8 cellular contexts compared by ENCODE assay signal in genomic region chr19:2168619-2169424, GRCh38. TPM values are rescaled to one million over a fixed set of nuclear protein-coding genes. Genes with fewer than 3 reads are reported as not detected.
DNase-seq lines count a peak whose midpoint lies in the region; ATAC-seq, FAIRE-seq and TF ChIP-seq lines count a peak whose summit lies in the region.

No MANE protein-coding gene starts in this region.

- H3K9me3 ChIP-seq in HEK293 (ENCODE audit: control insufficient read depth, insufficient read depth, low read depth, low read length) (no peaks in the 10 kb centered on the region), mucosa of descending colon (no peaks in the 10 kb centered on the region)

- H3K4me1 ChIP-seq in HEK293 (ENCODE audit: control insufficient read depth, insufficient read depth, low read length) (peaks cover 28% of the 10 kb centered on the region), mucosa of descending colon (ENCODE audit: low read depth) (peaks cover 63% of the 10 kb centered on the region)

- no peak for ATAC-seq in activated CD8-positive, alpha-beta T cell treated with anti-CD3 and anti-CD28 coated beads, Interleukin-2, amount 10 ng/mL, durations not matched to agents 7 days and 5 days
- peak; percentile 86 for ATAC-seq in mucosa of descending colon

- CTCF ChIA-PET in HEK293 (lab: Yijun Ruan, JAX), result interaction anchor here (0.6 to 2.1 kb wide), 6 partner anchors 9 to 236 kb away, joined by 3 to 5 read pairs (median 4); partner anchors contain the start of gene PLEKHJ1
- CTCF ChIA-PET in activated CD8-positive, alpha-beta T cell treated with anti-CD3 and anti-CD28 coated beads, Interleukin-2, amount 10 ng/mL, durations not matched to agents 7 days and 5 days (lab: Charles Lee), result interaction anchor here (0.7 to 1.2 kb wide), 2 partner anchors 53 to 442 kb away, joined by 3 read pairs; no protein-coding TSS in a partner anchor

- POLR2A ChIA-PET in HEK293 (lab: Yijun Ruan, JAX), result interaction anchor here (0.5 to 1.3 kb wide), 4 partner anchors 65 to 308 kb away, joined by 3 to 8 read pairs (median 4); partner anchors contain the start of genes GADD45B and TIMM13
- POLR2A ChIA-PET in activated CD8-positive, alpha-beta T cell treated with anti-CD3 and anti-CD28 coated beads, Interleukin-2, amount 10 ng/mL, durations not matched to agents 7 days and 5 days (lab: Charles Lee), result no interaction called here

- no peak for TF ChIP-seq CTCF in GM12864 (IDR thresholded peaks at IDR 0.05; ENCODE audit: low read depth, low read length, missing control alignments)
- no peak for TF ChIP-seq CTCF in HEK293 (tag by site-specific recombination; IDR thresholded peaks at IDR 0.05)
- no peak for TF ChIP-seq CTCF in mucosa of descending colon (IDR thresholded peaks at IDR 0.05)

- H3K27ac ChIP-seq in HEK293 (ENCODE audit: extremely low read depth, low read depth, low read length), result no peak overlapping the region; the same call in 1 of the 2 replicates

- no peaks in the 10 kb centered on the region for H3K9me3 Mint-ChIP-seq in activated CD8-positive, alpha-beta T cell treated with anti-CD3 and anti-CD28 coated beads, Interleukin-2, amount 10 ng/mL, durations not matched to agents 7 days and 5 days (ENCODE audit: insufficient read depth)

- H3K27ac Mint-ChIP-seq in activated CD8-positive, alpha-beta T cell treated with anti-CD3 and anti-CD28 coated beads, Interleukin-2, amount 10 ng/mL, durations not matched to agents 7 days and 5 days, result peak overlapping the region; percentile 75

- H3K4me3 ChIP-seq in GM12864 (ENCODE audit: low read depth, low read length), result peak overlapping the region; percentile 36
- H3K4me3 ChIP-seq in HEK293 (ENCODE audit: low read depth, low read length), result no peak overlapping the region
- H3K4me3 ChIP-seq in mucosa of descending colon, result no peak overlapping the region

- intact Hi-C loops in mucosa of descending colon (cut with DNase I, micrococcal nuclease), result no loop called here

- DNase-seq in GM12864 (ENCODE audit: low read depth), result peak; percentile 79
- peak; percentile 52 for DNase-seq in NCI-H2029 treated with DMSO at 0.1 percent for 48 hours (lab: John Stamatoyannopoulos, UW)
- DNase-seq in activated CD8-positive, alpha-beta T cell treated with anti-CD3 and anti-CD28 coated beads, Interleukin-2, amount 10 ng/mL, durations not matched to agents 7 days and 5 days, result peak; percentile 45
- DNase-seq in mucosa of descending colon, result peak; percentile 89 to 97 (median 94)
- peak; percentile 69 to 88 for DNase-seq in stimulated activated CD8-positive, alpha-beta memory T cell treated with anti-CD3 and anti-CD28 coated beads, Interleukin-4, amount 100 ng/mL, for 4 hours (ENCODE audit: low read depth in 2 of 2, low spot score in 1 of 2)
- DNase-seq in NCI-H1048 (lab: John Stamatoyannopoulos, UW), result no peak

- FAIRE-seq in endometrium (lab: Jason Lieb, UNC), result peak; percentile 92

- H3K4me3 Mint-ChIP-seq in activated CD8-positive, alpha-beta T cell treated with anti-CD3 and anti-CD28 coated beads, Interleukin-2, amount 10 ng/mL, durations not matched to agents 7 days and 5 days, result peak overlapping the region; percentile 37

- no peaks in the 10 kb centered on the region for H3K27me3 Mint-ChIP-seq in activated CD8-positive, alpha-beta T cell treated with anti-CD3 and anti-CD28 coated beads, Interleukin-2, amount 10 ng/mL, durations not matched to agents 7 days and 5 days (ENCODE audit: low read depth)

- H3K36me3 Mint-ChIP-seq in activated CD8-positive, alpha-beta T cell treated with anti-CD3 and anti-CD28 coated beads, Interleukin-2, amount 10 ng/mL, durations not matched to agents 7 days and 5 days (ENCODE audit: low read depth), result peaks cover 20% of the 10 kb centered on the region

- H3K36me3 ChIP-seq in HEK293 (ENCODE audit: control insufficient read depth in 2 of 2, insufficient read depth in 1 of 2, low read length in 2 of 2) (no peaks in the 10 kb centered on the region; a peak in 1 of 3 replicates), mucosa of descending colon (ENCODE audit: low read depth) (no peaks in the 10 kb centered on the region)

- H3K4me1 Mint-ChIP-seq in activated CD8-positive, alpha-beta T cell treated with anti-CD3 and anti-CD28 coated beads, Interleukin-2, amount 10 ng/mL, durations not matched to agents 7 days and 5 days (ENCODE audit: low read depth), result peaks cover 61% of the 10 kb centered on the region

TF ChIP-seq in HEK293, 187 proteins besides CTCF, POLR2A, EP300 and RAD21 (continues in another document):
- TF ChIP-seq ZNF366 (tag by site-specific recombination; conservative IDR thresholded peaks at IDR 0.05) (peak; percentile 75; the same call in 1 of the 2 replicates), ZNF837 (tag by site-specific recombination; IDR thresholded peaks at IDR 0.05) (no peak), ZBTB17 (tag by site-specific recombination; IDR thresholded peaks at IDR 0.05) (0 out of 2 replicates have a peak, but pooled peaks have one; percentile 17), ZNF843 (tag by site-specific recombination; IDR thresholded peaks at IDR 0.05) (peak; percentile 36; the same call in 1 of the 2 replicates), KLF9 (tag by site-specific recombination; IDR thresholded peaks at IDR 0.05; ENCODE audit: low read depth) (peak; percentile 44), ZNF610 (tag by site-specific recombination; IDR thresholded peaks at IDR 0.05; ENCODE audit: borderline replicate concordance) (no peak), OSR2 (tag by site-specific recombination; IDR thresholded peaks at IDR 0.05) (peak; percentile 75), ZNF394 (tag by site-specific recombination; IDR thresholded peaks at IDR 0.05; ENCODE audit: borderline replicate concordance) (peak; percentile 90), ZIC2 (tag by site-specific recombination; IDR thresholded peaks at IDR 0.05) (peak; percentile 48), PRDM1 (tag by site-specific recombination; IDR thresholded peaks at IDR 0.05) (0 out of 2 replicates have a peak, but pooled peaks have one; percentile 15), ATF2 (tag by site-specific recombination; IDR thresholded peaks at IDR 0.05; ENCODE audit: low read depth) (no peak), SP2 (tag by site-specific recombination; IDR thresholded peaks at IDR 0.05) (peak; percentile 92), ZEB2 (tag by site-specific recombination; IDR thresholded peaks at IDR 0.05) (peak; percentile 93), SCRT2 (tag by site-specific recombination; IDR thresholded peaks at IDR 0.05) (peak; percentile 84), ZBTB8A (tag by site-specific recombination; IDR thresholded peaks at IDR 0.05) (peak; percentile 79)
- TF ChIP-seq, protein P1, sequence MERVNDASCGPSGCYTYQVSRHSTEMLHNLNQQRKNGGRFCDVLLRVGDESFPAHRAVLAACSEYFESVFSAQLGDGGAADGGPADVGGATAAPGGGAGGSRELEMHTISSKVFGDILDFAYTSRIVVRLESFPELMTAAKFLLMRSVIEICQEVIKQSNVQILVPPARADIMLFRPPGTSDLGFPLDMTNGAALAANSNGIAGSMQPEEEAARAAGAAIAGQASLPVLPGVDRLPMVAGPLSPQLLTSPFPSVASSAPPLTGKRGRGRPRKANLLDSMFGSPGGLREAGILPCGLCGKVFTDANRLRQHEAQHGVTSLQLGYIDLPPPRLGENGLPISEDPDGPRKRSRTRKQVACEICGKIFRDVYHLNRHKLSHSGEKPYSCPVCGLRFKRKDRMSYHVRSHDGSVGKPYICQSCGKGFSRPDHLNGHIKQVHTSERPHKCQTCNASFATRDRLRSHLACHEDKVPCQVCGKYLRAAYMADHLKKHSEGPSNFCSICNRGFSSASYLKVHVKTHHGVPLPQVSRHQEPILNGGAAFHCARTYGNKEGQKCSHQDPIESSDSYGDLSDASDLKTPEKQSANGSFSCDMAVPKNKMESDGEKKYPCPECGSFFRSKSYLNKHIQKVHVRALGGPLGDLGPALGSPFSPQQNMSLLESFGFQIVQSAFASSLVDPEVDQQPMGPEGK (tag by site-specific recombination; IDR thresholded peaks at IDR 0.05), result peak; percentile 82
- TF ChIP-seq, protein P2, sequence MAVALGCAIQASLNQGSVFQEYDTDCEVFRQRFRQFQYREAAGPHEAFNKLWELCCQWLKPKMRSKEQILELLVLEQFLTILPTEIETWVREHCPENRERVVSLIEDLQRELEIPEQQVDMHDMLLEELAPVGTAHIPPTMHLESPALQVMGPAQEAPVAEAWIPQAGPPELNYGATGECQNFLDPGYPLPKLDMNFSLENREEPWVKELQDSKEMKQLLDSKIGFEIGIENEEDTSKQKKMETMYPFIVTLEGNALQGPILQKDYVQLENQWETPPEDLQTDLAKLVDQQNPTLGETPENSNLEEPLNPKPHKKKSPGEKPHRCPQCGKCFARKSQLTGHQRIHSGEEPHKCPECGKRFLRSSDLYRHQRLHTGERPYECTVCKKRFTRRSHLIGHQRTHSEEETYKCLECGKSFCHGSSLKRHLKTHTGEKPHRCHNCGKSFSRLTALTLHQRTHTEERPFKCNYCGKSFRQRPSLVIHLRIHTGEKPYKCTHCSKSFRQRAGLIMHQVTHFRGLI (tag by site-specific recombination; IDR thresholded peaks at IDR 0.05), result peak; percentile 25; the same call in 1 of the 2 replicates

RNA-seq across cellular contexts. Expression of gene DOT1L, which starts 5.1 kb away (rescaled TPM):
- total RNA-seq in activated CD8-positive, alpha-beta T cell treated with anti-CD3 and anti-CD28 coated beads, Interleukin-2, amount 10 ng/mL, durations not matched to agents 7 days and 5 days, result 10 to 100 TPM; 70.6 to 74.3 TPM
- total RNA-seq in mucosa of descending colon, result 10 to 100 TPM; 38.1 to 48.1 (median 44.5) TPM

RNA-seq across cellular contexts. Expression of gene AP3D1, which starts 17.5 kb away (rescaled TPM):
- 100 to 1,000 TPM in 1 of 2 experiments, 10 to 100 TPM in 1; 91.5 to 100 TPM for total RNA-seq in activated CD8-positive, alpha-beta T cell treated with anti-CD3 and anti-CD28 coated beads, Interleukin-2, amount 10 ng/mL, durations not matched to agents 7 days and 5 days
- 100 to 1,000 TPM; 103 to 120 (median 103) TPM for total RNA-seq in mucosa of descending colon
